10 cellular contexts compared by ENCODE assay signal in the genomic region with DNA sequence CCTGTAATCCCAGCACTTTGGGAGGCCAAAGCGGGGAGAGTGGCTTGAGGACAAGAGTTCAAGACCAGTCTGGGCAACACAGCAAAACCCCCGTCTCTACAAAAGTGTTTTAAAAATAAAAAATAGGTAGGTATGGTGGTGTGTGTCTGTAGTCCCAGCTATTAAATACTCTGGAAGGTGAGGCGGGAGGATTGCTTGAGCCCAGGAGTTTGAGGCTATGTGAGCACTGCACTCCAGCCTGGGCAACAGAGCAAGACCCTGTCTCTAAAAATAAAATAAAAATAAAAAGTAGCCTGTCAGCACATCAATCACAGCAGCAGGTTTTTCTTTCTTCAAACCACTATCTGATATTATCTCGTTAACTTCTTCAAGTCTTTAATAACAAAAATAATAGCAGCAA. TPM values are rescaled to one million over a fixed set of nuclear protein-coding genes. Genes with fewer than 3 reads are reported as not detected.
DNase-seq lines count a peak whose midpoint lies in the region; ATAC-seq and TF ChIP-seq lines count a peak whose summit lies in the region.
"Had no signal": no experiment of that assay in that cellular context is flagged by ENCODE, and none has a peak within 500 bp of the region (broad histone marks: within the 10 kb centered on the region; RNA-seq: fewer than 3 reads in every experiment).

No MANE protein-coding gene starts in this region.

- H3K27me3 ChIP-seq in gastroesophageal sphincter (no peaks in the 10 kb centered on the region), spleen (replicated peaks in 1 of 7) (no peaks in the 10 kb centered on the region)

- 60 to 81% methylated on average over 1 to 4 of the region's 4 CpGs for WGBS in gastroesophageal sphincter (ENCODE audit: low coverage in 1 of 2), 2 donors
- 86 to 93% (median 89%) methylated on average over 4 of the region's 4 CpGs for WGBS in spleen, 5 donors

- POLR2A ChIA-PET in activated CD4-positive, alpha-beta T cell treated with anti-CD3 and anti-CD28 coated beads, Interleukin-2, amount 10 ng/mL, durations not matched to agents 7 days and 5 days (lab: Charles Lee) = no interaction called here
- POLR2A ChIA-PET in activated CD8-positive, alpha-beta T cell treated with anti-CD3 and anti-CD28 coated beads, Interleukin-2, amount 10 ng/mL, durations not matched to agents 7 days and 5 days (lab: Charles Lee) = no interaction called here

- H3K27me3 Mint-ChIP-seq in activated CD4-positive, alpha-beta T cell treated with anti-CD3 and anti-CD28 coated beads, Interleukin-2, amount 10 ng/mL, durations not matched to agents 7 days and 5 days = peaks cover 8% of the 10 kb centered on the region
- H3K27me3 Mint-ChIP-seq in activated CD8-positive, alpha-beta T cell treated with anti-CD3 and anti-CD28 coated beads, Interleukin-2, amount 10 ng/mL, durations not matched to agents 7 days and 5 days (ENCODE audit: low read depth) = peaks cover 3% of the 10 kb centered on the region

- peaks cover 6 to 64% (median 35%) of the 10 kb centered on the region in 3 donors for H3K4me1 ChIP-seq in gastroesophageal sphincter
- H3K4me1 ChIP-seq in spleen = peaks cover 5 to 43% (median 18%) of the 10 kb centered on the region in 6 donors

- TF ChIP-seq POLR2A in gastroesophageal sphincter (IDR thresholded peaks at IDR 0.05) (no peak), spleen (IDR thresholded peaks at IDR 0.05) (no peak)

- intact Hi-C loops in spleen (cut with DNase I; ENCODE audit: low total_unique reads) = no loop called here

- DNase-seq in activated CD4-positive, alpha-beta T cell treated with anti-CD3 and anti-CD28 coated beads, Interleukin-2, amount 10 ng/mL, durations not matched to agents 7 days and 5 days = no peak
- DNase-seq in activated CD4-positive, alpha-beta T cell treated with anti-CD3 and anti-CD28 coated beads, Interleukin-2, amount 50 U/mL, for 48 hours = no peak
- DNase-seq in activated CD8-positive, alpha-beta T cell treated with anti-CD3 and anti-CD28 coated beads, Interleukin-2, amount 10 ng/mL, durations not matched to agents 7 days and 5 days = no peak
- DNase-seq in spleen (no peak), NCI-H128 (lab: John Stamatoyannopoulos, UW; ENCODE audit: unreplicated experiment) (no peak)
- DNase-seq: midbrain, NCI-H146 had no signal

- H3K4me3 ChIP-seq in gastroesophageal sphincter (peak overlapping the region; percentile 68 to 84), skin epidermis (peak overlapping the region in 5 of 7 experiments; percentile 63 to 88 (median 74)), spleen (peak overlapping the region in 1 of 8 donors; percentile 90)

- no peaks in the 10 kb centered on the region for H3K9me3 Mint-ChIP-seq in activated CD4-positive, alpha-beta T cell treated with anti-CD3 and anti-CD28 coated beads, Interleukin-2, amount 10 ng/mL, durations not matched to agents 7 days and 5 days
- no peaks in the 10 kb centered on the region for H3K9me3 Mint-ChIP-seq in activated CD8-positive, alpha-beta T cell treated with anti-CD3 and anti-CD28 coated beads, Interleukin-2, amount 10 ng/mL, durations not matched to agents 7 days and 5 days (ENCODE audit: insufficient read depth)

- no peak for TF ChIP-seq CTCF in gastroesophageal sphincter (IDR thresholded peaks at IDR 0.05)
- no peak for TF ChIP-seq CTCF in spleen (IDR thresholded peaks at IDR 0.05 in 8 of 11, conservative IDR thresholded peaks at IDR 0.05 in 3 of 11)

- H3K27ac Mint-ChIP-seq in activated CD4-positive, alpha-beta T cell treated with anti-CD3 and anti-CD28 coated beads, Interleukin-2, amount 10 ng/mL, durations not matched to agents 7 days and 5 days = no peak overlapping the region
- H3K27ac Mint-ChIP-seq in activated CD8-positive, alpha-beta T cell treated with anti-CD3 and anti-CD28 coated beads, Interleukin-2, amount 10 ng/mL, durations not matched to agents 7 days and 5 days = no peak overlapping the region

- H3K27ac ChIP-seq in gastroesophageal sphincter = peak overlapping the region; percentile 59 to 94 (median 82)
- peak overlapping the region in 4 of 21 experiments; percentile 5 to 89 (median 8) for H3K27ac ChIP-seq in skin epidermis
- no peak overlapping the region for H3K27ac ChIP-seq in spleen

- ATAC-seq in activated CD8-positive, alpha-beta T cell treated with anti-CD3 and anti-CD28 coated beads, Interleukin-2, amount 10 ng/mL, durations not matched to agents 7 days and 5 days = no peak
- ATAC-seq in gastroesophageal sphincter = no peak
- no peak for ATAC-seq in GM19351 (IDR thresholded peaks at IDR 0.05; ENCODE audit: unreplicated experiment)

- peaks cover 36% of the 10 kb centered on the region for H3K4me1 Mint-ChIP-seq in activated CD4-positive, alpha-beta T cell treated with anti-CD3 and anti-CD28 coated beads, Interleukin-2, amount 10 ng/mL, durations not matched to agents 7 days and 5 days
- peaks cover 28% of the 10 kb centered on the region for H3K4me1 Mint-ChIP-seq in activated CD8-positive, alpha-beta T cell treated with anti-CD3 and anti-CD28 coated beads, Interleukin-2, amount 10 ng/mL, durations not matched to agents 7 days and 5 days (ENCODE audit: low read depth)

- H3K36me3 ChIP-seq in gastroesophageal sphincter (no peaks in the 10 kb centered on the region), spleen (no peaks in the 10 kb centered on the region)

- H3K9me3 ChIP-seq in gastroesophageal sphincter = no peaks in the 10 kb centered on the region
- H3K9me3 ChIP-seq in spleen = no peaks in the 10 kb centered on the region

- CTCF ChIA-PET in activated CD4-positive, alpha-beta T cell treated with anti-CD3 and anti-CD28 coated beads, Interleukin-2, amount 10 ng/mL, durations not matched to agents 7 days and 5 days (lab: Charles Lee) = interaction anchor here (1.0 kb wide), 1 partner anchor 11 kb away, joined by 3 read pairs; no protein-coding TSS in a partner anchor
- CTCF ChIA-PET in activated CD8-positive, alpha-beta T cell treated with anti-CD3 and anti-CD28 coated beads, Interleukin-2, amount 10 ng/mL, durations not matched to agents 7 days and 5 days (lab: Charles Lee) = interaction anchor here (0.6 kb wide), 1 partner anchor 264 kb away, joined by 3 read pairs; no protein-coding TSS in a partner anchor

- no peak for TF ChIP-seq EP300 in gastroesophageal sphincter (IDR thresholded peaks at IDR 0.05)

- peak overlapping the region; percentile 91 for H3K4me3 Mint-ChIP-seq in activated CD4-positive, alpha-beta T cell treated with anti-CD3 and anti-CD28 coated beads, Interleukin-2, amount 10 ng/mL, durations not matched to agents 7 days and 5 days
- H3K4me3 Mint-ChIP-seq in activated CD8-positive, alpha-beta T cell treated with anti-CD3 and anti-CD28 coated beads, Interleukin-2, amount 10 ng/mL, durations not matched to agents 7 days and 5 days = peak overlapping the region; percentile 90

- no peaks in the 10 kb centered on the region for H3K36me3 Mint-ChIP-seq in activated CD4-positive, alpha-beta T cell treated with anti-CD3 and anti-CD28 coated beads, Interleukin-2, amount 10 ng/mL, durations not matched to agents 7 days and 5 days (ENCODE audit: low read depth)
- H3K36me3 Mint-ChIP-seq in activated CD8-positive, alpha-beta T cell treated with anti-CD3 and anti-CD28 coated beads, Interleukin-2, amount 10 ng/mL, durations not matched to agents 7 days and 5 days (ENCODE audit: low read depth) = no peaks in the 10 kb centered on the region

RNA-seq across cellular contexts. Expression of a gene that starts 1.6 kb away (rescaled TPM):
- 1 to 10 TPM; 6.6 to 6.8 TPM for total RNA-seq in activated CD4-positive, alpha-beta T cell treated with anti-CD3 and anti-CD28 coated beads, Interleukin-2, amount 10 ng/mL, durations not matched to agents 7 days and 5 days
- 1 to 10 TPM; 6.2 to 6.8 TPM for total RNA-seq in activated CD8-positive, alpha-beta T cell treated with anti-CD3 and anti-CD28 coated beads, Interleukin-2, amount 10 ng/mL, durations not matched to agents 7 days and 5 days
- total RNA-seq in gastroesophageal sphincter (10 to 100 TPM; 11.2 to 37.7 (median 26.6) TPM), spleen (1 to 10 TPM; 5.0 to 9.0 (median 6.5) TPM)
- polyA plus RNA-seq in spleen = 1 to 10 TPM in 1 of 3 donors, under 1 TPM in 2; 0.52 to 1.2 (median 0.65) TPM

RNA-seq across cellular contexts. Expression of a gene that starts 34.9 kb away (rescaled TPM):
- total RNA-seq in activated CD4-positive, alpha-beta T cell treated with anti-CD3 and anti-CD28 coated beads, Interleukin-2, amount 10 ng/mL, durations not matched to agents 7 days and 5 days = not detected
- not detected for total RNA-seq in activated CD8-positive, alpha-beta T cell treated with anti-CD3 and anti-CD28 coated beads, Interleukin-2, amount 10 ng/mL, durations not matched to agents 7 days and 5 days
- total RNA-seq in gastroesophageal sphincter (under 1 TPM in 2 of 4 donors, not detected in 2; 0.27 to 0.39 TPM), spleen (not detected)
- under 1 TPM in 2 of 3 donors, not detected in 1; 0.03 TPM for polyA plus RNA-seq in spleen

Comparison
In these comparisons a context has a peak if more than half of its experiments do, and no peak if none do; other contexts are left out.
1. H3K27ac ChIP-seq: peak in gastroesophageal sphincter (4 of 4); none in spleen (0 of 8).